In the genomic region with DNA sequence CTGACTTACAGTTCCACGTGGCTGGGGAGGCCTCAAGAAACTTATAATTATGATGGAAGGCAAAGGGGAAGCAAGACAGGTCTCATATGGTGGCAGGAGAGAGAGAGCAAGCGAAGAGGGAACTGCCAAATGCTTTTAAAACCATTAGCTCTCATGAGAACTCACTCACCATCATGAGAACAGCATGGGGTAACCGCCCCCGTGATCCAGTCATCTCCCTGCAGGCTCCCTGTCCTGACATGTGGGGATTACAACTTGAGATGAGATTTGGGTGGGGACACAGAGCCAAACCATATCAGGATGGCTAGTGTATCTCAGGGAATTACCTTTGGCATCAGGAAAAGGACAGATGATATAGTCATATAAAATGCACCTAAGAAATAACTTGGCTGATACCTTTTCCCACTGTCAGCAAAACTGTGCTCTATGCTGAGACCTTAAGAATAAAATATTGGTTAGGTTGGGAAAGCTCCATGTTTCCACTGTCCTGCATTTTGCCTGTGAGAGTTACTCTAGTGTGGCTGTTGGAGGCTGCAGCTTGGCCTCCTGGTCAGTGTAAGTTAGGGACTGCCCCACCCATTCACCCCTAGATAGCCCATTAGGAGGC, we compare ENCODE assay signal across 13 cellular contexts.
"Had no signal": no experiment of that assay in that cellular context is flagged by ENCODE, and none has a peak within 500 bp of the region (broad histone marks: within the 10 kb centered on the region; RNA-seq: fewer than 3 reads in every experiment).

No MANE protein-coding gene starts in this region.

- H3K27ac ChIP-seq: left ventricle myocardium inferior had no signal

- H3K27me3 ChIP-seq: tibial artery had no signal

- H3K9me3 ChIP-seq: left ventricle myocardium inferior, tibial artery had no signal

- ATAC-seq: esophagus mucosa; stimulated activated naive CD8-positive, alpha-beta T cell treated with anti-CD3 and anti-CD28 coated beads, Interleukin-15, Interleukin-2, amounts not matched to agents 100 U/mL and 50 U/mL, for 24 hours; T-helper 17 cell had no signal

- H3K4me3 ChIP-seq: left ventricle myocardium inferior, tibial artery had no signal

- H3K36me3 ChIP-seq: left ventricle myocardium inferior, tibial artery had no signal

- DNase-seq: activated CD4-positive, alpha-beta T cell treated with anti-CD3 and anti-CD28 coated beads, Interleukin-2, amount 10 ng/mL, durations not matched to agents 7 days and 5 days; activated CD4-positive, CD25-positive, alpha-beta regulatory T cell; activated CD8-positive, alpha-beta memory T cell treated with anti-CD3 and anti-CD28 coated beads for 24 hours; activated naive CD4-positive, alpha-beta T cell treated with anti-CD3 and anti-CD28 coated beads, Interleukin-2, amount 10 ng/mL, durations not matched to agents 7 days and 5 days; dermis blood vessel endothelial cell; left ventricle myocardium inferior; mesenchymal stem cell; stimulated activated CD4-positive, alpha-beta T cell treated with anti-CD3 and anti-CD28 coated beads, Interleukin-4, amount 100 ng/mL, for 1 hour; stimulated activated CD8-positive, alpha-beta memory T cell treated with anti-CD3 and anti-CD28 coated beads, Interleukin-4, amount 100 ng/mL, for 48 hours; stimulated activated naive CD8-positive, alpha-beta T cell treated with anti-CD3 and anti-CD28 coated beads, Interleukin-15, Interleukin-2, amounts not matched to agents 100 U/mL and 50 U/mL, for 24 hours; T-helper 17 cell; tibial artery had no signal
